Comparison of ENCODE assay signal across 10 cellular contexts in genomic region chr20:31667315-31668285, GRCh38. TPM values are rescaled to one million over a fixed set of nuclear protein-coding genes. Genes with fewer than 3 reads are reported as not detected.
DNase-seq lines count a peak whose midpoint lies in the region; ATAC-seq, FAIRE-seq and TF ChIP-seq lines count a peak whose summit lies in the region.
"Had no signal": no experiment of that assay in that cellular context is flagged by ENCODE, and none has a peak within 500 bp of the region (broad histone marks: within the 10 kb centered on the region; RNA-seq: fewer than 3 reads in every experiment).

No MANE protein-coding gene starts in this region.

- no peak for DNase-seq in activated CD4-positive, alpha-beta T cell treated with anti-CD3 and anti-CD28 coated beads for 36 hours
- DNase-seq in activated CD4-positive, alpha-beta T cell treated with anti-CD3 and anti-CD28 coated beads, Interleukin-2, amount 50 U/mL, for 4 hours: no peak
- DNase-seq in WERI-Rb-1: no peak
- no peak for DNase-seq in kidney
- no peak for DNase-seq in NCI-H1092 (lab: John Stamatoyannopoulos, UW)

- H3K4me3 Mint-ChIP-seq in activated CD4-positive, alpha-beta T cell treated with anti-CD3 and anti-CD28 coated beads for 36 hours: no peak overlapping the region

- H3K27ac ChIP-seq in WERI-Rb-1 (peak overlapping the region; percentile 65), kidney (ENCODE audit: low read depth in 2 of 2, low read length in 2 of 2) (peak overlapping the region; percentile 73 to 91), temporal lobe (ENCODE audit: low read depth, low read length) (peak overlapping the region; percentile 97)

- H3K4me3 ChIP-seq in WERI-Rb-1 (ENCODE audit: low read depth, low read length) (no peak overlapping the region), kidney (ENCODE audit: low read length in 2 of 2) (no peak overlapping the region)

- peaks cover 53 to 65% of the 10 kb centered on the region in 2 donors for H3K4me1 ChIP-seq in kidney (ENCODE audit: control insufficient read depth in 1 of 2, insufficient read depth in 1 of 2, low read depth in 1 of 2, low read length in 2 of 2)

- CTCF ChIA-PET in activated CD4-positive, alpha-beta T cell treated with anti-CD3 and anti-CD28 coated beads for 36 hours (lab: Charles Lee): interaction anchor here (0.7 to 1.2 kb wide), 2 partner anchors 56 to 213 kb away, joined by 3 read pairs; no protein-coding TSS in a partner anchor

- H3K9me3 ChIP-seq in WERI-Rb-1 (ENCODE audit: severe bottlenecking) (no peaks in the 10 kb centered on the region), kidney (ENCODE audit: control insufficient read depth in 1 of 2, low read length in 2 of 2) (no peaks in the 10 kb centered on the region)

- intact Hi-C loops in activated CD4-positive, alpha-beta T cell treated with anti-CD3 and anti-CD28 coated beads for 36 hours (cut with DNase I, micrococcal nuclease): no loop called here
- intact Hi-C loops in kidney (cut with DNase I): loop anchor here (5.0 kb wide), 1 partner anchor 55 kb away; the partner anchor contains the start of gene BCL2L1

- POLR2A ChIA-PET in activated CD4-positive, alpha-beta T cell treated with anti-CD3 and anti-CD28 coated beads for 36 hours (lab: Charles Lee): no interaction called here

- no peaks in the 10 kb centered on the region for H3K9me3 Mint-ChIP-seq in activated CD4-positive, alpha-beta T cell treated with anti-CD3 and anti-CD28 coated beads for 36 hours (ENCODE audit: low read depth)

- H3K27me3 ChIP-seq in WERI-Rb-1 (ENCODE audit: insufficient read depth, low read depth, severe bottlenecking): no peaks in the 10 kb centered on the region

- peaks cover 82% of the 10 kb centered on the region for H3K36me3 ChIP-seq in WERI-Rb-1
- H3K36me3 ChIP-seq in kidney (ENCODE audit: control insufficient read depth in 1 of 2, insufficient read depth in 2 of 2, low read length in 2 of 2): peaks cover 12 to 14% of the 10 kb centered on the region in 2 donors

- peak overlapping the region in 1 of 2 donors; percentile 19 for H3K9ac ChIP-seq in kidney (ENCODE audit: low read length in 2 of 2)

- peaks cover 59% of the 10 kb centered on the region for H3K4me1 Mint-ChIP-seq in activated CD4-positive, alpha-beta T cell treated with anti-CD3 and anti-CD28 coated beads for 36 hours

- peak overlapping the region; percentile 67 for H3K27ac Mint-ChIP-seq in activated CD4-positive, alpha-beta T cell treated with anti-CD3 and anti-CD28 coated beads for 36 hours

- ATAC-seq in activated CD4-positive, alpha-beta T cell treated with anti-CD3 and anti-CD28 coated beads for 36 hours: no peak
- ATAC-seq in HG03571 (IDR thresholded peaks at IDR 0.05; ENCODE audit: unreplicated experiment) (no peak), GM18873 (IDR thresholded peaks at IDR 0.05; ENCODE audit: low FRiP score, unreplicated experiment) (no peak)

- no peaks in the 10 kb centered on the region for H3K27me3 Mint-ChIP-seq in activated CD4-positive, alpha-beta T cell treated with anti-CD3 and anti-CD28 coated beads for 36 hours

- no peak for FAIRE-seq in kidney (lab: Jason Lieb, UNC)

- no peak for TF ChIP-seq CTCF in WERI-Rb-1 (IDR thresholded peaks at IDR 0.05; ENCODE audit: low read depth, low read length)
- TF ChIP-seq CTCF in kidney (IDR thresholded peaks at IDR 0.05; ENCODE audit: borderline replicate concordance, extremely low read depth, insufficient read depth): no peak

- peaks cover 64% of the 10 kb centered on the region for H3K36me3 Mint-ChIP-seq in activated CD4-positive, alpha-beta T cell treated with anti-CD3 and anti-CD28 coated beads for 36 hours (ENCODE audit: low read depth)

RNA-seq across cellular contexts. Expression of gene COX4I2, which starts 29.9 kb away (rescaled TPM):
- not detected for total RNA-seq in activated CD4-positive, alpha-beta T cell treated with anti-CD3 and anti-CD28 coated beads for 36 hours
- 1.3 TPM for total RNA-seq in kidney
- polyA plus RNA-seq in kidney (ENCODE audit: insufficient read depth, low read depth, low replicate concordance): 6.9 TPM
- not detected for total RNA-seq in temporal lobe
- total RNA-seq: epithelial cell of proximal tubule, osteoblast had no signal

RNA-seq across cellular contexts. Expression of gene BCL2L1, which starts 55.1 kb away (rescaled TPM):
- total RNA-seq in activated CD4-positive, alpha-beta T cell treated with anti-CD3 and anti-CD28 coated beads for 36 hours: 100 to 1,000 TPM; 107 to 121 TPM
- total RNA-seq in kidney: 139 TPM
- polyA plus RNA-seq in kidney (ENCODE audit: insufficient read depth, low read depth, low replicate concordance): 132 TPM
- total RNA-seq in temporal lobe: 42.5 TPM
